ENCODE assay signal across 8 cellular contexts in genomic region chr20:2101935-2102584, GRCh38. TPM values are rescaled to one million over a fixed set of nuclear protein-coding genes. Genes with fewer than 3 reads are reported as not detected.
DNase-seq lines count a peak whose midpoint lies in the region; ATAC-seq and TF ChIP-seq lines count a peak whose summit lies in the region.

No MANE protein-coding gene starts in this region.

- peak overlapping the region; percentile 99 for H3K14ac ChIP-seq in H9 (ENCODE audit: insufficient read depth, low read length)

- H3K4me3 ChIP-seq in Loucy (ENCODE audit: low read length, poor library complexity, severe bottlenecking) = peak overlapping the region; percentile 96

- H3K4me2 ChIP-seq in H9 (ENCODE audit: insufficient read depth, insufficient read length, low read length) = peak overlapping the region; percentile 93
- H3K4me2 ChIP-seq in Loucy (ENCODE audit: low read depth, low read length, poor library complexity, severe bottlenecking) = peak overlapping the region; percentile 95

- no CpG with 5 or more reads among the region's 57 CpGs for WGBS in H9 (ENCODE audit: extremely low coverage, insufficient read length, low lambda C conversion rate)

- POLR2A ChIA-PET in RWPE1 (lab: Yijun Ruan, JAX; ENCODE audit: low non-redundant PET) = interaction anchor here (1.2 kb wide), 2 partner anchors 70 to 272 kb away, joined by 3 read pairs; no protein-coding TSS in a partner anchor

- H3K9me3 Mint-ChIP-seq in H9 (peaks cover 0 to 3% of the 10 kb centered on the region in 2 experiments; a peak in 2 of 5 replicates), natural killer cell (no peaks in the 10 kb centered on the region)

- peak overlapping the region; percentile 100 for H3K27ac Mint-ChIP-seq in H9
- H3K27ac Mint-ChIP-seq in natural killer cell = peak overlapping the region; percentile 96 to 97

- H3K9ac ChIP-seq in ES-I3 (ENCODE audit: low read depth, low read length) = peak overlapping the region; percentile 93
- H3K9ac ChIP-seq in H9 (ENCODE audit: extremely low read depth, insufficient read length, low read length) = peak overlapping the region; percentile 99
- peak overlapping the region; percentile 90 for H3K9ac ChIP-seq in Loucy (ENCODE audit: low read depth, low read length, poor library complexity, severe bottlenecking)

- peaks cover 12 to 30% (median 20%) of the 10 kb centered on the region in 3 experiments; a peak in 6 of 7 replicates for H3K36me3 Mint-ChIP-seq in H9 (ENCODE audit: insufficient read depth in 1 of 3, low read depth in 3 of 3)
- no peaks in the 10 kb centered on the region for H3K36me3 Mint-ChIP-seq in natural killer cell

- H3K27me3 Mint-ChIP-seq in H9 (ENCODE audit: low read depth) (peaks cover 2% of the 10 kb centered on the region; the same call in 1 of the 2 replicates), natural killer cell (ENCODE audit: low read depth in 2 of 2) (no peaks in the 10 kb centered on the region)

- no peaks in the 10 kb centered on the region for H4K20me1 ChIP-seq in H9 (ENCODE audit: control insufficient read depth, insufficient read depth, insufficient read length)
- peaks cover 35% of the 10 kb centered on the region for H4K20me1 ChIP-seq in Loucy (ENCODE audit: insufficient read depth, low read length, poor library complexity, severe bottlenecking)

- H2BK120ac ChIP-seq in H9 (ENCODE audit: low read depth, low read length, poor library complexity, severe bottlenecking) = no peak overlapping the region

- H4K8ac ChIP-seq in H9 (replicated peaks; ENCODE audit: insufficient read length, low read depth, low read length) = no peak overlapping the region

- H2AFZ ChIP-seq in H9 (ENCODE audit: low read length) (no peak overlapping the region), Loucy (ENCODE audit: low read length) (peak overlapping the region; percentile 76)

- TF ChIP-seq CTCF in H9 (conservative IDR thresholded peaks at IDR 0.05) (no peak), Loucy (conservative IDR thresholded peaks at IDR 0.05; ENCODE audit: low read length) (no peak), RWPE1 (conservative IDR thresholded peaks at IDR 0.05; ENCODE audit: low read depth) (no peak), natural killer cell (IDR thresholded peaks at IDR 0.05) (no peak)

- H3K18ac ChIP-seq in H9 (ENCODE audit: insufficient read length, low read depth, low read length) = peak overlapping the region; percentile 99

- peak overlapping the region; percentile 98 for H2BK5ac ChIP-seq in H9 (ENCODE audit: insufficient read length, low read length)

- H3K27me3 ChIP-seq in H9 (ENCODE audit: insufficient read depth, low read length) (no peaks in the 10 kb centered on the region), Loucy (ENCODE audit: insufficient read depth, low read length, poor library complexity, severe bottlenecking) (no peaks in the 10 kb centered on the region)

- H3K23ac ChIP-seq in H9 (ENCODE audit: insufficient read length, low read depth, low read length) = no peak overlapping the region

- no peaks in the 10 kb centered on the region for H3K9me3 ChIP-seq in ES-I3 (ENCODE audit: control insufficient read depth, insufficient read depth, low read length)
- H3K9me3 ChIP-seq in H9 (ENCODE audit: control insufficient read depth, low read depth, low read length) = no peaks in the 10 kb centered on the region
- no peaks in the 10 kb centered on the region for H3K9me3 ChIP-seq in Loucy (ENCODE audit: insufficient read depth, low read depth, low read length)

- peaks cover 7% of the 10 kb centered on the region; the same call in 1 of the 2 replicates for H3K79me2 ChIP-seq in H9 (ENCODE audit: insufficient read depth, low read length)
- peaks cover 53% of the 10 kb centered on the region for H3K79me2 ChIP-seq in Loucy (ENCODE audit: insufficient read depth, low read length)

- peaks cover 42 to 45% of the 10 kb centered on the region in 2 experiments for H3K4me1 Mint-ChIP-seq in H9
- peaks cover 42 to 44% of the 10 kb centered on the region in 2 donors for H3K4me1 Mint-ChIP-seq in natural killer cell

- no peak overlapping the region for H3T11ph ChIP-seq in H9 (ENCODE audit: low read length)

- H3K4me3 Mint-ChIP-seq in H9 (peak overlapping the region; percentile 87 to 91), natural killer cell (peak overlapping the region; percentile 92)

- no peak overlapping the region for H3K56ac ChIP-seq in H9 (ENCODE audit: insufficient read length, low read depth, low read length)

- H3K4ac ChIP-seq in H9 (ENCODE audit: low read depth, low read length) = no peak overlapping the region; the same call in 1 of the 2 replicates

- H2BK20ac ChIP-seq in H9 (ENCODE audit: low read depth, low read length, poor library complexity, severe bottlenecking) = no peak overlapping the region

- DNase-seq in H9 = peak; percentile 92
- DNase-seq in RWPE1 (ENCODE audit: low spot score) = peak; percentile 96
- DNase-seq in activated T-helper 9 cell treated with anti-CD3 and anti-CD28 coated beads, Interleukin-2, amount 50 U/mL, for 16 hours (ENCODE audit: low read depth) = peak; percentile 83
- DNase-seq in fibroblast of peridontal ligament (ENCODE audit: extremely low read depth) = peak; percentile 93
- DNase-seq in natural killer cell = peak; percentile 86
- peak; percentile 82 to 99 (median 92) for DNase-seq in stimulated activated naive CD4-positive, alpha-beta T cell (lab: John Stamatoyannopoulos, UW)

- H3F3A ChIP-seq in Loucy (ENCODE audit: low read depth) = no peaks in the 10 kb centered on the region

- no peak overlapping the region for H2BK15ac ChIP-seq in H9 (ENCODE audit: low read depth, low read length)

- ATAC-seq in natural killer cell = peak; percentile 79 to 90 (median 81)

- no peaks in the 10 kb centered on the region for H3K9me2 ChIP-seq in Loucy (replicated peaks; ENCODE audit: low read depth, low read length)

- no peaks in the 10 kb centered on the region for H3K79me1 ChIP-seq in H9 (ENCODE audit: insufficient read depth, low read depth, low read length, poor library complexity, severe bottlenecking)

- CTCF ChIA-PET in RWPE1 (lab: Yijun Ruan, JAX) = interaction anchor here (1.1 kb wide), 1 partner anchor 9 kb away, joined by 5 read pairs; no protein-coding TSS in a partner anchor

- H2BK12ac ChIP-seq in H9 (ENCODE audit: insufficient read length, low read depth, low read length) = peak overlapping the region; percentile 92

- no peak overlapping the region for H2AK5ac ChIP-seq in H9 (ENCODE audit: insufficient read length, low read length)

- H3K27ac ChIP-seq in H9 (ENCODE audit: insufficient read length, low read depth, low read length) (peak overlapping the region; percentile 92), RWPE1 (peak overlapping the region; percentile 99)

- peak overlapping the region; percentile 81 for H4K5ac ChIP-seq in H9 (ENCODE audit: insufficient read length, low read depth, low read length)

- intact Hi-C loops in natural killer cell (cut with micrococcal nuclease) = no loop called here

- peak overlapping the region; percentile 3 for H4K91ac ChIP-seq in H9 (ENCODE audit: insufficient read length, low read depth, low read length)

- peaks cover under 1% of the 10 kb centered on the region for H3K36me3 ChIP-seq in ES-I3 (ENCODE audit: insufficient read depth, low read length)
- H3K36me3 ChIP-seq in Loucy (ENCODE audit: insufficient read depth, low read length) = no peaks in the 10 kb centered on the region

- peaks cover 17% of the 10 kb centered on the region; the same call in 1 of the 2 replicates for H3K4me1 ChIP-seq in ES-I3 (ENCODE audit: insufficient read depth, low read length)
- H3K4me1 ChIP-seq in H9 (ENCODE audit: insufficient read depth, low read length) = no peaks in the 10 kb centered on the region
- peaks cover 43% of the 10 kb centered on the region for H3K4me1 ChIP-seq in Loucy (ENCODE audit: insufficient read depth, low read length, poor library complexity, severe bottlenecking)

- H3K23me2 ChIP-seq in H9 (ENCODE audit: insufficient read length, low read depth, low read length, poor library complexity, severe bottlenecking) = peaks cover 20% of the 10 kb centered on the region

RNA-seq across cellular contexts. Expression of gene STK35, which starts 0.4 kb away (rescaled TPM):
- total RNA-seq in H9 (2021) (65.2 and 66.2 TPM in 2 replicates), natural killer cell (10 to 100 TPM; 18.7 to 24.5 (median 21.9) TPM)

Comparison
In these comparisons a context has a peak if more than half of its experiments do, and no peak if none do; other contexts are left out.
1. Peak in every context shown above with its lines: DNase-seq, ATAC-seq, H3K4me3 ChIP-seq and H3K27ac ChIP-seq.